Comparison of ENCODE assay signal across 8 cellular contexts in genomic region chr11:111926505-111927391, GRCh38. TPM values are rescaled to one million over a fixed set of nuclear protein-coding genes. Genes with fewer than 3 reads are reported as not detected.
A peak's percentile ranks its signal among the peaks of the same experiment; 100 is the strongest.
DNase-seq lines count a peak whose midpoint lies in the region; ATAC-seq and TF ChIP-seq lines count a peak whose summit lies in the region.

No MANE protein-coding gene starts in this region.

- H3K27ac ChIP-seq in endodermal cell (ENCODE audit: low read depth, low read length) = peak overlapping the region; percentile 61

- peak overlapping the region; percentile 93 for H3K27ac Mint-ChIP-seq in endodermal cell

- peak; percentile 87 for DNase-seq in Caki2 (ENCODE audit: low read depth)
- DNase-seq in HUDEP-2 (lab: John Stamatoyannopoulos, UW; ENCODE audit: unreplicated experiment in 76 of 76) = peak; percentile 19 to 100 (median 97)
- peak; percentile 98 for DNase-seq in NOMO-1 treated with dmso at 0.1 percent for 144 hours (lab: John Stamatoyannopoulos, UW; ENCODE audit: unreplicated experiment)
- DNase-seq in activated CD8-positive, alpha-beta memory T cell treated with anti-CD3 and anti-CD28 coated beads, Interleukin-2, amount 50 U/mL, for 1 hour (ENCODE audit: extremely low read depth) = peak; percentile 81
- peak; percentile 99 for DNase-seq in endodermal cell
- peak; percentile 99 for DNase-seq in mesenteric fat pad (ENCODE audit: low spot score)
- DNase-seq in stimulated activated CD8-positive, alpha-beta memory T cell treated with anti-CD3 and anti-CD28 coated beads, Interleukin-15, amount 100 ng/mL, for 1 hour (ENCODE audit: low read depth) = peak; percentile 91

- no peaks in the 10 kb centered on the region for H3K27me3 Mint-ChIP-seq in endodermal cell (ENCODE audit: insufficient read depth)

- H3K9me3 Mint-ChIP-seq in endodermal cell = no peaks in the 10 kb centered on the region

- H3K36me3 ChIP-seq in endodermal cell (ENCODE audit: control insufficient read depth, insufficient read depth, low read length) = no peaks in the 10 kb centered on the region

- peak overlapping the region; percentile 56 for H3K4me3 Mint-ChIP-seq in endodermal cell

- 1 to 4% methylated on average over 10 to 47 of the region's 47 CpGs for WGBS in endodermal cell (ENCODE audit: insufficient coverage in 1 of 2, insufficient read length in 1 of 2), 2 experiments

- peak; percentile 92 for ATAC-seq in GM21390 (IDR thresholded peaks at IDR 0.05; ENCODE audit: unreplicated experiment)

- peak overlapping the region; percentile 81 for H3K4me3 ChIP-seq in endodermal cell (ENCODE audit: low read length)

- no peaks in the 10 kb centered on the region for H3K27me3 ChIP-seq in endodermal cell (ENCODE audit: control insufficient read depth, insufficient read depth, low read length, poor library complexity, severe bottlenecking)

- H3K4me1 Mint-ChIP-seq in endodermal cell = peaks cover 38% of the 10 kb centered on the region

- no peaks in the 10 kb centered on the region for H3K36me3 Mint-ChIP-seq in endodermal cell (ENCODE audit: low read depth)

- H3K9me3 ChIP-seq in endodermal cell (ENCODE audit: control insufficient read depth, low read length) = no peaks in the 10 kb centered on the region

- in situ Hi-C loops in Caki2 (cut with HindIII; ENCODE audit: low pct_unique_long_range_greater_than_20kb, low sequenced_read_pairs) = no loop called here

- no peak for TF ChIP-seq CTCF in endodermal cell (conservative IDR thresholded peaks at IDR 0.05)

- no peaks in the 10 kb centered on the region for H3K4me1 ChIP-seq in endodermal cell (ENCODE audit: control insufficient read depth, insufficient read depth, low read length)

- peak overlapping the region; percentile 46 for H3K9ac ChIP-seq in endodermal cell (ENCODE audit: extremely low read depth, low read length, poor library complexity, severe bottlenecking)

RNA-seq across cellular contexts. Expression of gene C11orf52, which starts 8.0 kb away (rescaled TPM):
- total RNA-seq in Caki2 (2014; rRNA removed; shearing (Covaris generic); ENCODE audit: low replicate concordance) = 1.7 TPM in 1 of 2 replicates, not detected in the other
- total RNA-seq in endodermal cell (1 to 10 TPM; 2.6 to 3.8 TPM), mesenteric fat pad (3.1 TPM)
- 0.28 TPM for polyA plus RNA-seq in endodermal cell (2013, experiment 1 of 2)
- 0.66 TPM for polyA plus RNA-seq in endodermal cell (2013, experiment 2 of 2)

RNA-seq across cellular contexts. Expression of gene DIXDC1, which starts 10.4 kb away (rescaled TPM):
- total RNA-seq in Caki2 (2014; rRNA removed; shearing (Covaris generic); ENCODE audit: low replicate concordance) = 14.2 and 25.0 TPM in 2 replicates
- total RNA-seq in endodermal cell (10 to 100 TPM; 12.0 to 14.5 TPM), mesenteric fat pad (48.8 TPM)
- polyA plus RNA-seq in endodermal cell (2013, experiment 1 of 2) = 19.3 TPM
- polyA plus RNA-seq in endodermal cell (2013, experiment 2 of 2) = 18.9 TPM

RNA-seq across cellular contexts. Expression of gene HSPB2, which starts 14.2 kb away (rescaled TPM):
- 2.9 TPM in 1 of 2 replicates, not detected in the other for total RNA-seq in Caki2 (2014; rRNA removed; shearing (Covaris generic); ENCODE audit: low replicate concordance)
- total RNA-seq in endodermal cell (under 1 TPM; 0.20 to 0.33 TPM), mesenteric fat pad (17.1 TPM)
- 0.57 TPM for polyA plus RNA-seq in endodermal cell (2013, experiment 1 of 2)
- not detected for polyA plus RNA-seq in endodermal cell (2013, experiment 2 of 2)

RNA-seq across cellular contexts. Expression of gene CRYAB, which starts 15.2 kb away (rescaled TPM):
- total RNA-seq in Caki2 (2014; rRNA removed; shearing (Covaris generic); ENCODE audit: low replicate concordance) = 0.78 and 2.4 TPM in 2 replicates
- 1 to 10 TPM in 1 of 2 donors, under 1 TPM in 1; 0.84 to 4.4 TPM for total RNA-seq in endodermal cell
- 1.4 TPM for polyA plus RNA-seq in endodermal cell (2013, experiment 1 of 2)
- 1.3 TPM for polyA plus RNA-seq in endodermal cell (2013, experiment 2 of 2)
- 2,279 TPM for total RNA-seq in mesenteric fat pad

RNA-seq across cellular contexts. Expression of gene CFAP68, which starts 47.4 kb away (rescaled TPM):
- total RNA-seq in Caki2 (2014; rRNA removed; shearing (Covaris generic); ENCODE audit: low replicate concordance) = 29.9 and 39.5 TPM in 2 replicates
- total RNA-seq in endodermal cell (10 to 100 TPM; 11.6 to 12.7 TPM), mesenteric fat pad (11.9 TPM)
- 38.3 TPM for polyA plus RNA-seq in endodermal cell (2013, experiment 1 of 2)
- 30.1 TPM for polyA plus RNA-seq in endodermal cell (2013, experiment 2 of 2)

Comparison
In these comparisons a context has a peak if more than half of its experiments do, and no peak if none do; other contexts are left out.
1. Peak in every context shown above with its lines: DNase-seq, ATAC-seq, H3K4me3 ChIP-seq and H3K27ac ChIP-seq.